In genomic region chr2:98346259-98347236, GRCh38 we compare ENCODE assay signal across 8 cellular contexts. TPM values are rescaled to one million over a fixed set of nuclear protein-coding genes. Genes with fewer than 3 reads are reported as not detected.
DNase-seq lines count a peak whose midpoint lies in the region; ATAC-seq and TF ChIP-seq lines count a peak whose summit lies in the region.

CNGA3 (plus strand) TSS chr2:98346456; CDS start chr2:98369976, 23,520 bp downstream.

- ATAC-seq in memory B cell (ENCODE audit: low read depth) = no peak
- ATAC-seq in GM18517 (IDR thresholded peaks at IDR 0.05; ENCODE audit: unreplicated experiment) = no peak

- H3K27me3 Mint-ChIP-seq in chondrocyte (ENCODE audit: low read depth) (peaks cover 70% of the 10 kb centered on the region), memory B cell (peaks cover 38% of the 10 kb centered on the region)

- H3K4me1 Mint-ChIP-seq in chondrocyte (ENCODE audit: low read depth) (peaks cover 8% of the 10 kb centered on the region), memory B cell (peaks cover 14% of the 10 kb centered on the region)

- H3K27ac Mint-ChIP-seq in chondrocyte (ENCODE audit: unreplicated experiment) = no peak within 1 kb of the TSS
- no peak within 1 kb of the TSS for H3K27ac Mint-ChIP-seq in memory B cell

- H3K9me3 Mint-ChIP-seq in chondrocyte (ENCODE audit: low read depth) = no peaks in the 10 kb centered on the region
- peaks cover 1% of the 10 kb centered on the region for H3K9me3 Mint-ChIP-seq in memory B cell

- H3K36me3 Mint-ChIP-seq in chondrocyte (ENCODE audit: low read depth) = no peaks in the 10 kb centered on the region
- no peaks in the 10 kb centered on the region for H3K36me3 Mint-ChIP-seq in memory B cell

- no peak for TF ChIP-seq CTCF in chondrocyte (IDR thresholded peaks at IDR 0.05)

- peak; percentile 38 for DNase-seq in stimulated activated CD4-positive, alpha-beta T cell treated with anti-CD3 and anti-CD28 coated beads, Interleukin-15, amount 100 ng/mL, for 24 hours
- DNase-seq in stimulated activated CD4-positive, alpha-beta T cell treated with anti-CD3 and anti-CD28 coated beads, Interleukin-1b, Interleukin-23, amount 100 ng/mL, for 48 hours = no peak
- DNase-seq in chondrocyte (ENCODE audit: low spot score) (no peak), memory B cell (ENCODE audit: low spot score in 2 of 2) (peak; percentile 18 to 45), NCI-H1092 treated with DMSO at 0.1 percent for 48 hours (lab: John Stamatoyannopoulos, UW) (no peak), cerebellar nuclear complex (lab: John Stamatoyannopoulos, UW) (no peak), NCI-H226 (no peak)

- H3K4me3 Mint-ChIP-seq in chondrocyte (ENCODE audit: unreplicated experiment) (peak within 1 kb of the TSS; percentile 65), memory B cell (peak within 1 kb of the TSS; percentile 49)

RNA-seq across cellular contexts. Expression of gene CNGA3, which starts in this region (rescaled TPM):
- not detected in 3 replicates for total RNA-seq in chondrocyte

Comparison
In these comparisons a context has a peak if more than half of its experiments do, and no peak if none do; other contexts are left out.
1. DNase-seq: peak in stimulated activated CD4-positive, alpha-beta T cell treated with anti-CD3 and anti-CD28 coated beads, Interleukin-15, amount 100 ng/mL, for 24 hours (single experiment) and memory B cell (2 of 2); none in stimulated activated CD4-positive, alpha-beta T cell treated with anti-CD3 and anti-CD28 coated beads, Interleukin-1b, Interleukin-23, amount 100 ng/mL, for 48 hours (single experiment), chondrocyte (single experiment), NCI-H1092 treated with DMSO at 0.1 percent for 48 hours (single experiment), cerebellar nuclear complex (0 of 2) and NCI-H226 (single experiment).